ENCODE assay signal across 8 cellular contexts in genomic region chr6:150004783-150005717, GRCh38. TPM values are rescaled to one million over a fixed set of nuclear protein-coding genes. Genes with fewer than 3 reads are reported as not detected.
A peak's percentile ranks its signal among the peaks of the same experiment; 100 is the strongest.
DNase-seq lines count a peak whose midpoint lies in the region; ATAC-seq and TF ChIP-seq lines count a peak whose summit lies in the region.

No MANE protein-coding gene starts in this region.

- peak; percentile 73 for ATAC-seq in activated T-helper 17 cell treated with anti-CD3 and anti-CD28 coated beads, Interleukin-2, amount 50 U/mL, for 72 hours (replicated peaks)
- peak; percentile 94 to 95 for ATAC-seq in natural killer cell treated with Interleukin-12 subunit alpha and Interleukin-12 subunit beta and Interleukin-15 and Interleukin-18, amount 100 ng/mL, for 72 hours
- ATAC-seq in stimulated activated naive B cell treated with anti-CD40 and anti-IgM and Interleukin-4, amounts not matched to agents 10 μg/mL and 1 μg/mL and 100 μg/mL, for 72 hours (replicated peaks) = peak; percentile 69 to 75

- no peaks in the 10 kb centered on the region for H3K79me2 ChIP-seq in GM23248 (ENCODE audit: insufficient read depth)

- peak overlapping the region; percentile 81 for H3K4me3 Mint-ChIP-seq in activated T-helper 17 cell treated with anti-CD3 and anti-CD28 coated beads, Interleukin-2, amount 50 U/mL, for 72 hours
- peak overlapping the region; percentile 83 for H3K4me3 Mint-ChIP-seq in natural killer cell treated with Interleukin-12 subunit alpha and Interleukin-12 subunit beta and Interleukin-15 and Interleukin-18, amount 100 ng/mL, for 72 hours
- H3K4me3 Mint-ChIP-seq in stimulated activated naive B cell treated with anti-CD40 and anti-IgM and Interleukin-4, amounts not matched to agents 10 μg/mL and 1 μg/mL and 100 μg/mL, for 72 hours = peak overlapping the region; percentile 87 to 93

- H3K36me3 Mint-ChIP-seq in activated T-helper 17 cell treated with anti-CD3 and anti-CD28 coated beads, Interleukin-2, amount 50 U/mL, for 72 hours (ENCODE audit: low read depth) = no peaks in the 10 kb centered on the region
- no peaks in the 10 kb centered on the region for H3K36me3 Mint-ChIP-seq in natural killer cell treated with Interleukin-12 subunit alpha and Interleukin-12 subunit beta and Interleukin-15 and Interleukin-18, amount 100 ng/mL, for 72 hours
- peaks cover 8 to 14% of the 10 kb centered on the region in 2 donors for H3K36me3 Mint-ChIP-seq in stimulated activated naive B cell treated with anti-CD40 and anti-IgM and Interleukin-4, amounts not matched to agents 10 μg/mL and 1 μg/mL and 100 μg/mL, for 72 hours

- H3K27ac Mint-ChIP-seq in activated T-helper 17 cell treated with anti-CD3 and anti-CD28 coated beads, Interleukin-2, amount 50 U/mL, for 72 hours = no peak overlapping the region
- peak overlapping the region; percentile 34 to 46 for H3K27ac Mint-ChIP-seq in natural killer cell treated with Interleukin-12 subunit alpha and Interleukin-12 subunit beta and Interleukin-15 and Interleukin-18, amount 100 ng/mL, for 72 hours
- peak overlapping the region; percentile 91 for H3K27ac Mint-ChIP-seq in stimulated activated naive B cell treated with anti-CD40 and anti-IgM and Interleukin-4, amounts not matched to agents 10 μg/mL and 1 μg/mL and 100 μg/mL, for 72 hours

- H4K20me1 ChIP-seq in GM23248 (ENCODE audit: insufficient read depth) = no peaks in the 10 kb centered on the region

- DNase-seq in DMS79 treated with DMSO at 0.1 percent for 48 hours (lab: John Stamatoyannopoulos, UW) (peak; percentile 85), GM23248 (peak; percentile 95), Kasumi-1 (lab: John Stamatoyannopoulos, UW) (peak; percentile 86 to 87), RPMI8226 (peak; percentile 89), fibroblast of the aortic adventitia (ENCODE audit: low read depth) (peak; percentile 75)
- peak; percentile 95 for DNase-seq in natural killer cell treated with Interleukin-12 subunit alpha and Interleukin-12 subunit beta and Interleukin-15 and Interleukin-18, amount 100 ng/mL, for 72 hours (ENCODE audit: low spot score)
- peak; percentile 86 for DNase-seq in stimulated activated naive B cell treated with anti-CD40 and anti-IgM and Interleukin-4, amounts not matched to agents 10 μg/mL and 1 μg/mL and 100 μg/mL, for 72 hours

- H2AFZ ChIP-seq in GM23248 = peak overlapping the region; percentile 92

- no peaks in the 10 kb centered on the region for H3K9me2 ChIP-seq in GM23248 (ENCODE audit: insufficient read depth)

- peak overlapping the region; percentile 90 for H3K4me2 ChIP-seq in GM23248 (ENCODE audit: unreplicated experiment)

- no peaks in the 10 kb centered on the region for H3F3A ChIP-seq in GM23248 (ENCODE audit: insufficient read depth)

- peaks cover 16% of the 10 kb centered on the region for H3K27me3 Mint-ChIP-seq in activated T-helper 17 cell treated with anti-CD3 and anti-CD28 coated beads, Interleukin-2, amount 50 U/mL, for 72 hours
- peaks cover 23 to 27% of the 10 kb centered on the region in 2 donors for H3K27me3 Mint-ChIP-seq in natural killer cell treated with Interleukin-12 subunit alpha and Interleukin-12 subunit beta and Interleukin-15 and Interleukin-18, amount 100 ng/mL, for 72 hours
- peaks cover 25 to 69% of the 10 kb centered on the region in 2 donors for H3K27me3 Mint-ChIP-seq in stimulated activated naive B cell treated with anti-CD40 and anti-IgM and Interleukin-4, amounts not matched to agents 10 μg/mL and 1 μg/mL and 100 μg/mL, for 72 hours

- peaks cover 19% of the 10 kb centered on the region for H3K27me3 ChIP-seq in GM23248 (replicated peaks; ENCODE audit: insufficient read depth)

- no peak for TF ChIP-seq CTCF in fibroblast of the aortic adventitia (IDR thresholded peaks at IDR 0.05; ENCODE audit: insufficient read depth, low read length)

- peak overlapping the region; percentile 59 for H3K9ac ChIP-seq in GM23248

- no peaks in the 10 kb centered on the region for H3K4me1 ChIP-seq in GM23248 (ENCODE audit: insufficient read depth)

- no peak overlapping the region for H3K27ac ChIP-seq in GM23248

- H3K36me3 ChIP-seq in GM23248 (ENCODE audit: low read depth) = no peaks in the 10 kb centered on the region

- H3K4me1 Mint-ChIP-seq in activated T-helper 17 cell treated with anti-CD3 and anti-CD28 coated beads, Interleukin-2, amount 50 U/mL, for 72 hours = peaks cover 30% of the 10 kb centered on the region
- peaks cover 35 to 42% of the 10 kb centered on the region in 2 donors for H3K4me1 Mint-ChIP-seq in natural killer cell treated with Interleukin-12 subunit alpha and Interleukin-12 subunit beta and Interleukin-15 and Interleukin-18, amount 100 ng/mL, for 72 hours (ENCODE audit: low read depth in 2 of 2)
- peaks cover 45 to 50% of the 10 kb centered on the region in 2 donors for H3K4me1 Mint-ChIP-seq in stimulated activated naive B cell treated with anti-CD40 and anti-IgM and Interleukin-4, amounts not matched to agents 10 μg/mL and 1 μg/mL and 100 μg/mL, for 72 hours

- no peaks in the 10 kb centered on the region for H3K9me3 Mint-ChIP-seq in activated T-helper 17 cell treated with anti-CD3 and anti-CD28 coated beads, Interleukin-2, amount 50 U/mL, for 72 hours
- no peaks in the 10 kb centered on the region for H3K9me3 Mint-ChIP-seq in natural killer cell treated with Interleukin-12 subunit alpha and Interleukin-12 subunit beta and Interleukin-15 and Interleukin-18, amount 100 ng/mL, for 72 hours
- peaks cover 0 to 4% of the 10 kb centered on the region in 2 donors for H3K9me3 Mint-ChIP-seq in stimulated activated naive B cell treated with anti-CD40 and anti-IgM and Interleukin-4, amounts not matched to agents 10 μg/mL and 1 μg/mL and 100 μg/mL, for 72 hours

- no peaks in the 10 kb centered on the region for H3K9me3 ChIP-seq in GM23248 (ENCODE audit: low read depth)

- in situ Hi-C loops in GM23248 (cut with MboI) = no loop called here

- WGBS in GM23248 (ENCODE audit: low coverage in 1 of 2, low lambda C conversion rate in 2 of 2, missing lambda C conversion rate in 2 of 2), 2 experiments = 1 to 2% methylated on average over 42 to 79 of the region's 79 CpGs

- H3K4me3 ChIP-seq in GM23248 (peak overlapping the region; percentile 74), fibroblast of the aortic adventitia (ENCODE audit: low read depth, low read length) (peak overlapping the region; percentile 66)

RNA-seq across cellular contexts. Expression of gene RAET1L, which starts 20.3 kb away (rescaled TPM):
- not detected in 2 replicates for total RNA-seq in GM23248 (2014; rRNA removed; shearing (Covaris generic))
- polyA plus RNA-seq in GM23248 (2016; fragmentation: Nextera tagmentation; extraction: Ambion mirVana) = not detected in 2 replicates
- not detected for total RNA-seq in activated T-helper 17 cell treated with anti-CD3 and anti-CD28 coated beads, Interleukin-2, amount 50 U/mL, for 72 hours
- not detected in 2 replicates for total RNA-seq in fibroblast of the aortic adventitia (ENCODE audit: low replicate concordance)
- not detected for total RNA-seq in natural killer cell treated with Interleukin-12 subunit alpha and Interleukin-12 subunit beta and Interleukin-15 and Interleukin-18, amount 100 ng/mL, for 72 hours

RNA-seq across cellular contexts. Expression of gene ULBP1, which starts 41.3 kb away (rescaled TPM):
- 5.8 and 6.1 TPM in 2 replicates for total RNA-seq in GM23248 (2014; rRNA removed; shearing (Covaris generic))
- 8.7 and 9.1 TPM in 2 replicates for polyA plus RNA-seq in GM23248 (2016; fragmentation: Nextera tagmentation; extraction: Ambion mirVana)
- total RNA-seq in activated T-helper 17 cell treated with anti-CD3 and anti-CD28 coated beads, Interleukin-2, amount 50 U/mL, for 72 hours = under 1 TPM; 0.35 to 0.48 TPM
- 0.65 and 1.7 TPM in 2 replicates for total RNA-seq in fibroblast of the aortic adventitia (ENCODE audit: low replicate concordance)
- 1 to 10 TPM in 1 of 2 donors, under 1 TPM in 1; 0.31 to 1.5 TPM for total RNA-seq in natural killer cell treated with Interleukin-12 subunit alpha and Interleukin-12 subunit beta and Interleukin-15 and Interleukin-18, amount 100 ng/mL, for 72 hours
